In the genomic region with DNA sequence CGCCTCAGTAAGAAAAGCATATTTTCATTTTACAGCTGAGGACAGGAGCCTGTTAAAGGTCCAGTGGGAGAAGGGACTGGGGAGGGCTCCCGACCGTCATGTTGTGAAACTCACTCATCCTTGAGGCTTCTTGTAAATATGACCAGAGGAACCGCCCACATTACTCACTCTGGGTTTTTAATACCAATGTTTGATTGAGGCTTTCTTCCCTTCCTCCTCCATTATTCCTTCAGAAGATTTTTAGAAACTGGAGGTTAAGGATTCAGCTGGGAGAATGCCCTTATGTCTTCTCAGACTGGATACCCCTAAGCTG, we compare ENCODE assay signal across 11 cellular contexts.
DNase-seq lines count a peak whose midpoint lies in the region; ATAC-seq and TF ChIP-seq lines count a peak whose summit lies in the region.
"Had no signal": no experiment of that assay in that cellular context is flagged by ENCODE, and none has a peak within 500 bp of the region (broad histone marks: within the 10 kb centered on the region; RNA-seq: fewer than 3 reads in every experiment).

No MANE protein-coding gene starts in this region.

- dilution Hi-C loops in mammary epithelial cell (cut with HindIII; ENCODE audit: low sequenced_read_pairs) = no loop called here

- no peak overlapping the region for H3K9ac ChIP-seq in mammary epithelial cell (ENCODE audit: insufficient read depth, low read length)

- H3K4me1 ChIP-seq in mammary epithelial cell (ENCODE audit: insufficient read depth, low read length) = no peaks in the 10 kb centered on the region
- peaks cover 45% of the 10 kb centered on the region for H3K4me1 ChIP-seq in suprapubic skin
- H3K4me1 ChIP-seq: esophagus muscularis mucosa had no signal

- peak; percentile 41 for ATAC-seq in activated naive CD8-positive, alpha-beta T cell treated with anti-CD3 and anti-CD28 coated beads, Interleukin-2, amount 50 U/mL, for 24 hours
- ATAC-seq in HG03064 (IDR thresholded peaks at IDR 0.05; ENCODE audit: low read depth, unreplicated experiment) = peak; percentile 70
- ATAC-seq in activated CD8-positive, alpha-beta T cell treated with anti-CD3 and anti-CD28 coated beads for 36 hours = no peak

- TF ChIP-seq EP300 in suprapubic skin (IDR thresholded peaks at IDR 0.05) = no peak

- POLR2A ChIA-PET in activated CD8-positive, alpha-beta T cell treated with anti-CD3 and anti-CD28 coated beads for 36 hours (lab: Charles Lee) = no interaction called here

- BruUV-seq in mammary epithelial cell (replicated peaks; lab: Mats Ljungman, UMichigan) (no TSS peak), Calu3 (replicated peaks; lab: Mats Ljungman, UMichigan) (no TSS peak)

- no peak overlapping the region for H3K4me3 Mint-ChIP-seq in activated naive CD8-positive, alpha-beta T cell treated with anti-CD3 and anti-CD28 coated beads, Interleukin-2, amount 50 U/mL, for 24 hours
- no peak overlapping the region for H3K4me3 Mint-ChIP-seq in activated naive CD8-positive, alpha-beta T cell treated with anti-CD3 and anti-CD28 coated beads for 36 hours
- no peak overlapping the region for H3K4me3 Mint-ChIP-seq in activated CD8-positive, alpha-beta T cell treated with anti-CD3 and anti-CD28 coated beads for 36 hours
- H3K4me3 Mint-ChIP-seq in Calu3 (ENCODE audit: low read depth, unreplicated experiment) = no peak overlapping the region

- H3K36me3 ChIP-seq in mammary epithelial cell (ENCODE audit: insufficient read depth, low read length) (peaks cover 31% of the 10 kb centered on the region), suprapubic skin (peaks cover 8% of the 10 kb centered on the region)

- H3K27ac ChIP-seq in mammary epithelial cell (ENCODE audit: insufficient read depth, low read depth, low read length) (no peak overlapping the region), suprapubic skin (peak overlapping the region; percentile 39)
- H3K27ac ChIP-seq: esophagus muscularis mucosa, pancreas had no signal

- H2AFZ ChIP-seq in mammary epithelial cell (ENCODE audit: low read depth, low read length) = no peak overlapping the region

- H3K9me3 Mint-ChIP-seq in activated naive CD8-positive, alpha-beta T cell treated with anti-CD3 and anti-CD28 coated beads, Interleukin-2, amount 50 U/mL, for 24 hours = no peaks in the 10 kb centered on the region
- H3K9me3 Mint-ChIP-seq in activated naive CD8-positive, alpha-beta T cell treated with anti-CD3 and anti-CD28 coated beads for 36 hours = no peaks in the 10 kb centered on the region
- H3K9me3 Mint-ChIP-seq in activated CD8-positive, alpha-beta T cell treated with anti-CD3 and anti-CD28 coated beads for 36 hours = no peaks in the 10 kb centered on the region
- H3K9me3 Mint-ChIP-seq in Calu3 (ENCODE audit: low read depth, unreplicated experiment) = no peaks in the 10 kb centered on the region

- peak overlapping the region; percentile 2 for H3K27ac Mint-ChIP-seq in activated naive CD8-positive, alpha-beta T cell treated with anti-CD3 and anti-CD28 coated beads, Interleukin-2, amount 50 U/mL, for 24 hours
- no peak overlapping the region for H3K27ac Mint-ChIP-seq in activated naive CD8-positive, alpha-beta T cell treated with anti-CD3 and anti-CD28 coated beads for 36 hours
- H3K27ac Mint-ChIP-seq in activated CD8-positive, alpha-beta T cell treated with anti-CD3 and anti-CD28 coated beads for 36 hours = no peak overlapping the region
- no peak overlapping the region for H3K27ac Mint-ChIP-seq in Calu3 (ENCODE audit: unreplicated experiment)

- in situ Hi-C loops in mammary epithelial cell (cut with MboI; ENCODE audit: low sequenced_read_pairs in 2 of 2) = no loop called here

- H3K79me2 ChIP-seq in mammary epithelial cell (ENCODE audit: insufficient read depth, low read length) = peaks cover 4% of the 10 kb centered on the region

- H3K4me3 ChIP-seq in mammary epithelial cell (replicated peaks in 1 of 3; ENCODE audit: insufficient read depth in 1 of 3, low read depth in 2 of 3, low read length in 3 of 3) (no peak overlapping the region), suprapubic skin (no peak overlapping the region)
- H3K4me3 ChIP-seq: esophagus muscularis mucosa, pancreas had no signal

- intact Hi-C loops in mammary epithelial cell (cut with micrococcal nuclease) = no loop called here
- intact Hi-C loops in activated CD8-positive, alpha-beta T cell treated with anti-CD3 and anti-CD28 coated beads for 36 hours (cut with micrococcal nuclease) = no loop called here
- intact Hi-C loops in Calu3 (cut with micrococcal nuclease; ENCODE audit: unreplicated experiment) = no loop called here

- TF ChIP-seq CTCF in mammary epithelial cell (conservative IDR thresholded peaks at IDR 0.05 in 1 of 2, IDR thresholded peaks at IDR 0.05 in 1 of 2; ENCODE audit: extremely low read depth in 1 of 2, insufficient read depth in 1 of 2, low read depth in 1 of 2, low read length in 2 of 2) (no peak), suprapubic skin (IDR thresholded peaks at IDR 0.05) (no peak), Calu3 (IDR thresholded peaks at IDR 0.05; ENCODE audit: unreplicated experiment) (no peak)
- TF ChIP-seq CTCF in activated CD8-positive, alpha-beta T cell treated with anti-CD3 and anti-CD28 coated beads for 36 hours (IDR thresholded peaks at IDR 0.05) = no peak

- H3K27me3 ChIP-seq in mammary epithelial cell (ENCODE audit: insufficient read depth, low read length) (no peaks in the 10 kb centered on the region), suprapubic skin (no peaks in the 10 kb centered on the region)
- H3K27me3 ChIP-seq: esophagus muscularis mucosa, pancreas had no signal

- CTCF ChIA-PET in mammary epithelial cell (lab: Charles Lee; ENCODE audit: low non-redundant PET) = no interaction called here
- CTCF ChIA-PET in activated CD8-positive, alpha-beta T cell treated with anti-CD3 and anti-CD28 coated beads for 36 hours (lab: Charles Lee) = no interaction called here
- CTCF ChIA-PET in Calu3 (lab: Charles Lee) = no interaction called here

- peaks cover 15% of the 10 kb centered on the region for H3K36me3 Mint-ChIP-seq in activated naive CD8-positive, alpha-beta T cell treated with anti-CD3 and anti-CD28 coated beads, Interleukin-2, amount 50 U/mL, for 24 hours (ENCODE audit: low read depth)
- peaks cover 9% of the 10 kb centered on the region for H3K36me3 Mint-ChIP-seq in activated naive CD8-positive, alpha-beta T cell treated with anti-CD3 and anti-CD28 coated beads for 36 hours
- peaks cover 2% of the 10 kb centered on the region for H3K36me3 Mint-ChIP-seq in activated CD8-positive, alpha-beta T cell treated with anti-CD3 and anti-CD28 coated beads for 36 hours (ENCODE audit: low read depth)
- peaks cover 17% of the 10 kb centered on the region for H3K36me3 Mint-ChIP-seq in Calu3 (ENCODE audit: insufficient read depth, unreplicated experiment)

- H3K9me3 ChIP-seq in mammary epithelial cell (replicated peaks; ENCODE audit: insufficient read depth, low read length) (no peaks in the 10 kb centered on the region), suprapubic skin (no peaks in the 10 kb centered on the region)
- H3K9me3 ChIP-seq: esophagus muscularis mucosa, pancreas had no signal

- 73% methylated on average over 4 of the region's 4 CpGs for WGBS in mammary epithelial cell (ENCODE audit: low coverage, missing lambda C conversion rate)
- 54% methylated on average over 4 of the region's 4 CpGs for WGBS in suprapubic skin

- no peak overlapping the region for H3K4me2 ChIP-seq in mammary epithelial cell (ENCODE audit: insufficient read depth, low read depth, low read length)

- no peak for TF ChIP-seq POLR2A in suprapubic skin (IDR thresholded peaks at IDR 0.05)

- DNase-seq in activated naive CD8-positive, alpha-beta T cell treated with anti-CD3 and anti-CD28 coated beads, Interleukin-2, amount 50 U/mL, for 24 hours = no peak
- no peak for DNase-seq in activated naive CD8-positive, alpha-beta T cell treated with anti-CD3 and anti-CD28 coated beads for 36 hours
- DNase-seq in mammary epithelial cell (peak; percentile 56), suprapubic skin (ENCODE audit: low spot score in 2 of 2) (no peak), Calu3 (no peak)
- DNase-seq in activated T-cell treated with anti-CD3 and anti-CD28 coated beads, Interleukin-2, amount 50 U/mL, for 48 hours = no peak
- DNase-seq in activated CD8-positive, alpha-beta T cell treated with anti-CD3 and anti-CD28 coated beads for 36 hours = no peak
- DNase-seq: pancreas, substantia nigra had no signal

- H3K27me3 Mint-ChIP-seq in activated naive CD8-positive, alpha-beta T cell treated with anti-CD3 and anti-CD28 coated beads, Interleukin-2, amount 50 U/mL, for 24 hours = no peaks in the 10 kb centered on the region
- H3K27me3 Mint-ChIP-seq in activated naive CD8-positive, alpha-beta T cell treated with anti-CD3 and anti-CD28 coated beads for 36 hours = no peaks in the 10 kb centered on the region
- no peaks in the 10 kb centered on the region for H3K27me3 Mint-ChIP-seq in activated CD8-positive, alpha-beta T cell treated with anti-CD3 and anti-CD28 coated beads for 36 hours
- no peaks in the 10 kb centered on the region for H3K27me3 Mint-ChIP-seq in Calu3 (ENCODE audit: unreplicated experiment)

- H3K4me1 Mint-ChIP-seq in activated naive CD8-positive, alpha-beta T cell treated with anti-CD3 and anti-CD28 coated beads, Interleukin-2, amount 50 U/mL, for 24 hours = peaks cover 11% of the 10 kb centered on the region
- peaks cover 6% of the 10 kb centered on the region for H3K4me1 Mint-ChIP-seq in activated naive CD8-positive, alpha-beta T cell treated with anti-CD3 and anti-CD28 coated beads for 36 hours
- H3K4me1 Mint-ChIP-seq in activated CD8-positive, alpha-beta T cell treated with anti-CD3 and anti-CD28 coated beads for 36 hours (ENCODE audit: low read depth) = peaks cover 5% of the 10 kb centered on the region
- H3K4me1 Mint-ChIP-seq in Calu3 (ENCODE audit: low read depth, unreplicated experiment) = peaks cover 23% of the 10 kb centered on the region

- H4K20me1 ChIP-seq in mammary epithelial cell (ENCODE audit: insufficient read depth, low read length) = no peaks in the 10 kb centered on the region
